Comparison of ENCODE assay signal across 9 cellular contexts in the genomic region with DNA sequence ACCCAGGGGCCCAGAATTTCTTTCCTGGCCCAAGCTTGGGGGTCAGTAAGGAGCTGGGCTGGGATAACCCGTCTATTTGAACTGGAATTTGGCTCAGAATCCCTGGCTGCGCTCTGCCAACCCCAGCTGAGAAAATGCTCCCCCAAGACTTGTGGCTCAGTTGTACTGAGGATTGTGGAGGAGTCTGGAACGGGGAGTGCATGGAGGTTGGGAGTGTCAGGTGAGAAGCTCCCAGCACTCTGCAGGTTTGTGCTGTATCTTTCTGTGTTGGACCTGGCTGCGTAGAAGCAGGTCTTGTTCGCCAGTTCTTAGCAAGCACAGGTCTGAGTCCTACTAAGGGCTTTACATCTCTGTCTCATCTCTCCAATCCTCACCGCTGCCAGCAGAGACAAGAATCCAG. TPM values are rescaled to one million over a fixed set of nuclear protein-coding genes. Genes with fewer than 3 reads are reported as not detected.
DNase-seq lines count a peak whose midpoint lies in the region; ATAC-seq, FAIRE-seq and TF ChIP-seq lines count a peak whose summit lies in the region.
"Had no signal": no experiment of that assay in that cellular context is flagged by ENCODE, and none has a peak within 500 bp of the region (broad histone marks: within the 10 kb centered on the region; RNA-seq: fewer than 3 reads in every experiment).

No MANE protein-coding gene starts in this region.

- H3K79me1 ChIP-seq in H1 (ENCODE audit: low read depth, low read length) = 0 out of 2 replicates have a peak, but pooled peaks cover 3% of the 10 kb centered on the region

- no peak overlapping the region for H3K56ac ChIP-seq in H1 (replicated peaks; ENCODE audit: insufficient read length, low read depth, low read length)

- H3K14ac ChIP-seq in H1 (ENCODE audit: insufficient read length) = no peak overlapping the region

- no peak overlapping the region for H2AFZ ChIP-seq in H1 (ENCODE audit: low read length)
- no peak overlapping the region for H2AFZ ChIP-seq in SK-N-SH (ENCODE audit: low read depth)

- peak overlapping the region; percentile 60 to 95 (median 90) for H3K27ac Mint-ChIP-seq in naive thymus-derived CD8-positive, alpha-beta T cell

- no peak for TF ChIP-seq POLR2A in heart left ventricle (IDR thresholded peaks at IDR 0.05)
- no peak for TF ChIP-seq POLR2A in H1 (IDR thresholded peaks at IDR 0.05; ENCODE audit: control extremely low read depth in 1 of 2, low read depth in 2 of 2, low read length in 2 of 2)
- no peak for TF ChIP-seq POLR2A in uterus (IDR thresholded peaks at IDR 0.05)

- TF ChIP-seq RAD21 in H1 (IDR thresholded peaks at IDR 0.05 in 1 of 2, conservative IDR thresholded peaks at IDR 0.05 in 1 of 2; ENCODE audit: low read depth in 2 of 2, low read length in 2 of 2) = no peak
- TF ChIP-seq RAD21 in SK-N-SH (IDR thresholded peaks at IDR 0.05; ENCODE audit: low read length) = no peak

- H3K4me3 ChIP-seq in heart left ventricle (peak overlapping the region in 8 of 12 donors; percentile 50 to 95 (median 73)), H1 (ENCODE audit: extremely low read depth in 1 of 4, insufficient read depth in 2 of 4, low read depth in 3 of 4, low read length in 4 of 4) (no peak overlapping the region), uterus (no peak overlapping the region), SK-N-SH (ENCODE audit: low read depth in 2 of 2, low read length in 1 of 2) (no peak overlapping the region)

- no peak overlapping the region for H3K23ac ChIP-seq in H1 (ENCODE audit: insufficient read length)

- intact Hi-C loops in heart left ventricle (cut with DNase I) (loop anchor here in 4 of 10 donors (2.0 to 5.0 kb wide), 3 partner anchors 59 to 81 kb away; partner anchors contain the start of genes ASAP3 (in 3 of the 4) and HNRNPR (in 1 of the 4)), Right ventricle myocardium superior (cut with DNase I) (no loop called here), uterus (cut with DNase I; ENCODE audit: low total_unique reads) (loop anchor here (5.0 kb wide), 1 partner anchor 59 kb away; the partner anchor contains the start of gene ASAP3)

- H3K27me3 Mint-ChIP-seq in naive thymus-derived CD8-positive, alpha-beta T cell = peaks cover 0 to 12% (median 0%) of the 10 kb centered on the region in 5 donors

- no peak overlapping the region for H2AK5ac ChIP-seq in H1 (ENCODE audit: low read depth, low read length)

- peaks cover 8% of the 10 kb centered on the region; the same call in 1 of the 2 replicates for H3K23me2 ChIP-seq in H1 (ENCODE audit: low read depth, low read length)

- H3K4ac ChIP-seq in H1 (replicated peaks; ENCODE audit: insufficient read length, low read depth, low read length) = no peak overlapping the region

- no peaks in the 10 kb centered on the region for H3K36me3 ChIP-seq in heart left ventricle
- peaks cover 0 to 3% (median 0%) of the 10 kb centered on the region in 4 experiments; a peak in 2 of 8 replicates for H3K36me3 ChIP-seq in H1 (ENCODE audit: control insufficient read depth in 2 of 4, insufficient read depth in 4 of 4, low read length in 3 of 4)
- no peaks in the 10 kb centered on the region for H3K36me3 ChIP-seq in uterus
- peaks cover 0 to 2% of the 10 kb centered on the region in 2 experiments for H3K36me3 ChIP-seq in SK-N-SH (replicated peaks in 1 of 2; ENCODE audit: control insufficient read depth in 1 of 2, insufficient read depth in 2 of 2, low read length in 1 of 2)

- no peak for DNase-seq in heart left ventricle
- no peak for DNase-seq in Right ventricle myocardium superior
- no peak for DNase-seq in H1 (ENCODE audit: low read depth in 1 of 2, low spot score in 2 of 2)
- peak in 3 of 10 donors; percentile 15 to 28 (median 19) for DNase-seq in naive thymus-derived CD8-positive, alpha-beta T cell
- DNase-seq in uterus = no peak
- no peak for DNase-seq in OCI-M2 (lab: John Stamatoyannopoulos, UW; ENCODE audit: unreplicated experiment)
- DNase-seq in NCI-H226 = no peak
- DNase-seq in SK-N-SH = no peak

- H3K27me3 ChIP-seq in heart left ventricle = peaks cover 0 to 16% (median 0%) of the 10 kb centered on the region in 9 donors
- peaks cover 72 to 91% (median 90%) of the 10 kb centered on the region in 4 experiments for H3K27me3 ChIP-seq in H1 (replicated peaks in 1 of 4; ENCODE audit: control insufficient read depth in 3 of 4, extremely low read depth in 1 of 4, insufficient read depth in 3 of 4, low read length in 3 of 4)
- no peaks in the 10 kb centered on the region for H3K27me3 ChIP-seq in uterus
- no peaks in the 10 kb centered on the region for H3K27me3 ChIP-seq in SK-N-SH (ENCODE audit: insufficient read depth)

- 55 to 67% (median 62%) methylated on average over 5 to 6 of the region's 6 CpGs for WGBS in heart left ventricle, 4 donors
- 64% methylated on average over 6 of the region's 6 CpGs; no CpG with 5 or more reads in 1 of the 2 experiments for WGBS in H1 (ENCODE audit: extremely low coverage in 1 of 2, insufficient coverage in 1 of 2, insufficient read length in 1 of 2, insufficient replicate concordance in 2 of 2, low coverage in 1 of 2, low lambda C conversion rate in 2 of 2, missing lambda C conversion rate in 1 of 2), 2 experiments
- 93% methylated on average over 5 of the region's 6 CpGs for WGBS in SK-N-SH (ENCODE audit: low lambda C conversion rate)

- CTCF ChIA-PET in H1 (lab: Charles Lee; ENCODE audit: partially characterized antibody) = interaction anchor here (0.7 to 3.4 kb wide), 9 partner anchors 10 to 117 kb away, joined by 3 to 29 read pairs (median 4); partner anchors contain the start of gene ASAP3
- CTCF ChIA-PET in SK-N-SH (lab: Yijun Ruan, JAX) = interaction anchor here (1.0 to 1.7 kb wide), 2 partner anchors 20 to 123 kb away, joined by 3 to 5 read pairs; no protein-coding TSS in a partner anchor

- H3K9ac ChIP-seq in H1 (replicated peaks in 1 of 4; ENCODE audit: extremely low read depth in 1 of 4, low read depth in 3 of 4, low read length in 3 of 4) = no peak overlapping the region; a peak in 1 of 7 replicates
- H3K9ac ChIP-seq in SK-N-SH = no peak overlapping the region

- H3K18ac ChIP-seq in H1 (ENCODE audit: extremely low read depth, low read length) = no peak overlapping the region

- TF ChIP-seq CTCF in heart left ventricle (IDR thresholded peaks at IDR 0.05) = no peak
- TF ChIP-seq CTCF in H1 (IDR thresholded peaks at IDR 0.05; ENCODE audit: control extremely low read depth in 1 of 3, insufficient read depth in 1 of 3, low read depth in 1 of 3, low read length in 3 of 3) = no peak
- TF ChIP-seq CTCF in uterus (IDR thresholded peaks at IDR 0.05) = no peak
- no peak for TF ChIP-seq CTCF in SK-N-SH (IDR thresholded peaks at IDR 0.05)

- no peaks in the 10 kb centered on the region for H3K9me2 ChIP-seq in SK-N-SH

- H3K4me3 Mint-ChIP-seq in naive thymus-derived CD8-positive, alpha-beta T cell = peak overlapping the region; percentile 83 to 98 (median 92)

- H3K27ac ChIP-seq in heart left ventricle (peak overlapping the region in 11 of 12 donors; percentile 71 to 95 (median 85)), H1 (ENCODE audit: low read depth, low read length) (no peak overlapping the region), uterus (peak overlapping the region; percentile 68 to 85), SK-N-SH (ENCODE audit: low read depth in 2 of 2, low read length in 1 of 2) (peak overlapping the region in 1 of 2 experiments; percentile 12; a peak in 1 of 4 replicates)

- POLR2A ChIA-PET in H1 (lab: Charles Lee; ENCODE audit: partially characterized antibody) (interaction anchor here (0.9 kb wide), 1 partner anchor 61 kb away, joined by 3 read pairs; the partner anchor contains the start of gene ASAP3), SK-N-SH (lab: Yijun Ruan, JAX) (interaction anchor here (0.5 kb wide), 1 partner anchor 64 kb away, joined by 6 read pairs; no protein-coding TSS in a partner anchor)
- POLR2A ChIA-PET in naive thymus-derived CD8-positive, alpha-beta T cell (lab: Charles Lee) = interaction anchor here (0.5 to 3.3 kb wide), 10 partner anchors 10 to 537 kb away, joined by 3 to 19 read pairs (median 6); partner anchors contain the start of genes ASAP3, E2F2, HNRNPR and PNRC2

- peaks cover 25 to 42% (median 34%) of the 10 kb centered on the region in 4 donors for H3K4me1 Mint-ChIP-seq in naive thymus-derived CD8-positive, alpha-beta T cell

- H3K4me2 ChIP-seq in H1 (ENCODE audit: insufficient read depth in 1 of 2, low read depth in 2 of 2, low read length in 2 of 2) (no peak overlapping the region; a peak in 1 of 4 replicates), SK-N-SH (no peak overlapping the region)

- H4K91ac ChIP-seq in H1 (replicated peaks; ENCODE audit: insufficient read length, low read length) = no peak overlapping the region

- H2BK12ac ChIP-seq in H1 (ENCODE audit: low read depth, low read length) = no peak overlapping the region

- FAIRE-seq in H1 (lab: Jason Lieb, UNC) = no peak
- FAIRE-seq: GM18507 had no signal

- no peak overlapping the region for H2BK120ac ChIP-seq in H1 (replicated peaks; ENCODE audit: low read depth, low read length)

- H3F3A ChIP-seq in SK-N-SH (replicated peaks; ENCODE audit: insufficient read depth) = no peaks in the 10 kb centered on the region

- H3K36me3 Mint-ChIP-seq in naive thymus-derived CD8-positive, alpha-beta T cell = peaks cover 0 to 1% (median 0%) of the 10 kb centered on the region in 3 donors

- no peak overlapping the region for H2BK20ac ChIP-seq in H1 (ENCODE audit: low read length)

- H4K20me1 ChIP-seq in H1 (replicated peaks in 1 of 2; ENCODE audit: control insufficient read depth in 1 of 2, insufficient read depth in 2 of 2, low read length in 2 of 2) = peaks cover 14 to 24% of the 10 kb centered on the region in 2 experiments
- no peaks in the 10 kb centered on the region for H4K20me1 ChIP-seq in SK-N-SH (ENCODE audit: insufficient read depth)

- no peaks in the 10 kb centered on the region for H3K79me2 ChIP-seq in H1 (ENCODE audit: control insufficient read depth in 1 of 2, insufficient read depth in 2 of 2, low read length in 2 of 2)
- H3K79me2 ChIP-seq in SK-N-SH (ENCODE audit: insufficient read depth) = no peaks in the 10 kb centered on the region

- no peak overlapping the region for H2BK5ac ChIP-seq in H1 (ENCODE audit: low read depth, low read length)

- no peak overlapping the region for H4K8ac ChIP-seq in H1 (ENCODE audit: extremely low read depth, insufficient read depth, low read length)

- H4K5ac ChIP-seq in H1 (ENCODE audit: insufficient read length, low read depth, low read length) = no peak overlapping the region

- TF ChIP-seq EP300 in H1 (IDR thresholded peaks at IDR 0.05; ENCODE audit: borderline replicate concordance in 1 of 2, low read depth in 2 of 2, low read length in 2 of 2) (no peak), SK-N-SH (IDR thresholded peaks at IDR 0.05; ENCODE audit: borderline replicate concordance in 1 of 2, low read depth in 1 of 2, low read length in 1 of 2) (no peak)

- ATAC-seq in heart left ventricle (peak in 1 of 4 donors; percentile 1), Right ventricle myocardium superior (ENCODE audit: poor library complexity) (no peak)
- peak in 1 of 2 donors; percentile 20 for ATAC-seq in naive thymus-derived CD8-positive, alpha-beta T cell

- H2BK15ac ChIP-seq in H1 (ENCODE audit: low read length) = no peak overlapping the region

- peaks cover 0 to 53% (median 34%) of the 10 kb centered on the region in 12 donors for H3K4me1 ChIP-seq in heart left ventricle
- H3K4me1 ChIP-seq in H1 (replicated peaks in 1 of 4; ENCODE audit: control insufficient read depth in 3 of 4, insufficient read depth in 4 of 4, low read length in 3 of 4) = peaks cover 1 to 11% (median 3%) of the 10 kb centered on the region in 4 experiments; a peak in 6 of 7 replicates
- no peaks in the 10 kb centered on the region for H3K4me1 ChIP-seq in uterus
- H3K4me1 ChIP-seq in SK-N-SH (ENCODE audit: control insufficient read depth in 1 of 2, insufficient read depth in 2 of 2, low read depth in 1 of 2, low read length in 1 of 2) = peaks cover 0 to 24% of the 10 kb centered on the region in 2 experiments; a peak in 1 of 4 replicates

- H3K9me3 ChIP-seq in heart left ventricle (no peaks in the 10 kb centered on the region), H1 (ENCODE audit: insufficient read depth in 2 of 2, low read depth in 1 of 2, low read length in 1 of 2) (no peaks in the 10 kb centered on the region; a peak in 1 of 4 replicates), uterus (no peaks in the 10 kb centered on the region), SK-N-SH (no peaks in the 10 kb centered on the region)

- H3K9me3 Mint-ChIP-seq in naive thymus-derived CD8-positive, alpha-beta T cell = no peaks in the 10 kb centered on the region

RNA-seq across cellular contexts. Expression of gene TCEA3, which starts 1.6 kb away (rescaled TPM):
- total RNA-seq in heart left ventricle = 10 to 100 TPM; 40.1 to 87.3 (median 59.1) TPM
- 10 to 100 TPM; 21.5 to 55.5 TPM for polyA plus RNA-seq in heart left ventricle
- 72.7 TPM for total RNA-seq in Right ventricle myocardium superior
- total RNA-seq in H1 (2021; fragmentation: NEBNext Ultra II Directional; extraction: Animal tissue kit (Norgen Biotek cat#: 25700)) = 0.21 TPM in 1 of 2 replicates, not detected in the other
- polyA plus RNA-seq in H1 (2011; rRNA removed) = 0.08 and 0.13 TPM in 2 replicates
- 0.17 TPM for polyA plus RNA-seq in H1 (2011; cell fraction: cytosol; rRNA removed)
- 0.09 TPM for polyA plus RNA-seq in H1 (2011; cell fraction: nucleus; rRNA removed)
- polyA plus RNA-seq in H1 (2012, experiment 1 of 2) = 0.11 to 0.28 TPM (median 0.19 TPM) in 3 of 4 replicates, not detected in the other
- polyA plus RNA-seq in H1 (2012, experiment 2 of 2) = 0.10 TPM
- polyA plus RNA-seq in H1 (2013, experiment 1 of 2) = 0.22 TPM
- 0.15 TPM for polyA plus RNA-seq in H1 (2013, experiment 2 of 2)
- polyA minus RNA-seq in H1 (2011; rRNA and poly(A)+ RNA removed) = 0.38 TPM in 1 of 2 replicates, not detected in the other
- not detected for polyA minus RNA-seq in H1 (2011; cell fraction: cytosol; rRNA and poly(A)+ RNA removed)
- polyA minus RNA-seq in H1 (2011; cell fraction: nucleus; rRNA and poly(A)+ RNA removed) = 0.40 TPM
- 10 to 100 TPM; 32.4 to 37.7 TPM for total RNA-seq in naive thymus-derived CD8-positive, alpha-beta T cell
- polyA plus RNA-seq in naive thymus-derived CD8-positive, alpha-beta T cell = 10 to 100 TPM; 22.5 to 44.4 (median 30.1) TPM
- 10 to 100 TPM; 20.6 to 70.9 (median 27.8) TPM for total RNA-seq in uterus
- 1.1 and 1.2 TPM in 2 replicates for polyA plus RNA-seq in SK-N-SH (2012; rRNA removed)
- 0.68 and 0.90 TPM in 2 replicates for polyA plus RNA-seq in SK-N-SH (2012; cell fraction: cytosol; rRNA removed)
- polyA plus RNA-seq in SK-N-SH (2012; cell fraction: nucleus; rRNA removed) = 3.9 and 4.7 TPM in 2 replicates

RNA-seq across cellular contexts. Expression of gene ZNF436, which starts 53.3 kb away (rescaled TPM):
- 10 to 100 TPM in 6 of 9 donors, 1 to 10 TPM in 3; 8.1 to 29.8 (median 14.2) TPM for total RNA-seq in heart left ventricle
- polyA plus RNA-seq in heart left ventricle = 1 to 10 TPM; 3.1 to 4.9 TPM
- 11.4 TPM for total RNA-seq in Right ventricle myocardium superior
- 1.6 and 1.8 TPM in 2 replicates for total RNA-seq in H1 (2021; fragmentation: NEBNext Ultra II Directional; extraction: Animal tissue kit (Norgen Biotek cat#: 25700))
- polyA plus RNA-seq in H1 (2011; rRNA removed) = 0.31 and 0.65 TPM in 2 replicates
- 0.58 TPM for polyA plus RNA-seq in H1 (2011; cell fraction: cytosol; rRNA removed)
- polyA plus RNA-seq in H1 (2011; cell fraction: nucleus; rRNA removed) = 0.41 TPM
- 0.86 to 1.2 TPM (median 0.91 TPM) in 4 replicates for polyA plus RNA-seq in H1 (2012, experiment 1 of 2)
- 0.07 TPM for polyA plus RNA-seq in H1 (2012, experiment 2 of 2)
- polyA plus RNA-seq in H1 (2013, experiment 1 of 2) = 0.81 TPM
- polyA plus RNA-seq in H1 (2013, experiment 2 of 2) = 0.75 TPM
- polyA minus RNA-seq in H1 (2011; rRNA and poly(A)+ RNA removed) = 1.5 and 2.6 TPM in 2 replicates
- polyA minus RNA-seq in H1 (2011; cell fraction: cytosol; rRNA and poly(A)+ RNA removed) = 0.73 TPM
- 1.4 TPM for polyA minus RNA-seq in H1 (2011; cell fraction: nucleus; rRNA and poly(A)+ RNA removed)
- 1 to 10 TPM; 8.5 to 8.9 TPM for total RNA-seq in naive thymus-derived CD8-positive, alpha-beta T cell
- 1 to 10 TPM; 1.8 to 3.9 (median 2.0) TPM for polyA plus RNA-seq in naive thymus-derived CD8-positive, alpha-beta T cell
- total RNA-seq in uterus = 10 to 100 TPM; 12.1 to 88.8 (median 21.6) TPM
- polyA plus RNA-seq in SK-N-SH (2012; rRNA removed) = 5.0 and 6.4 TPM in 2 replicates
- 6.5 and 7.1 TPM in 2 replicates for polyA plus RNA-seq in SK-N-SH (2012; cell fraction: cytosol; rRNA removed)
- polyA plus RNA-seq in SK-N-SH (2012; cell fraction: nucleus; rRNA removed) = 5.1 and 9.1 TPM in 2 replicates

Comparison
In these comparisons a context has a peak if more than half of its experiments do, and no peak if none do; other contexts are left out.
1. H3K4me3 ChIP-seq: peak in heart left ventricle (8 of 12); none in H1 (0 of 4), uterus (0 of 2) and SK-N-SH (0 of 2).
2. RNA of gene TCEA3, which starts 1.6 kb away (total RNA-seq): 72.7 TPM in Right ventricle myocardium superior (single experiment), 40.1 to 87.3 TPM in heart left ventricle, 32.4 to 37.7 TPM in naive thymus-derived CD8-positive, alpha-beta T cell and 20.6 to 70.9 TPM in uterus; 0.21 TPM in H1; every median in the first group is over 10 times any median in the second.